1 cellular context compared by ENCODE assay signal in genomic region chr15:100131321-100132224, GRCh38.
TF ChIP-seq lines count a peak whose summit lies in the region.

No MANE protein-coding gene starts in this region.

TF ChIP-seq in A549, 52 proteins besides CTCF, POLR2A, EP300 and RAD21 (continued from another document):
- peak; percentile 79 for TF ChIP-seq E2F6 (IDR thresholded peaks at IDR 0.05; ENCODE audit: borderline replicate concordance, low read depth)
- peak; percentile 46; the same call in 1 of the 2 replicates for TF ChIP-seq MYC (IDR thresholded peaks at IDR 0.05; ENCODE audit: borderline replicate concordance, low read length)
- TF ChIP-seq KDM5A (IDR thresholded peaks at IDR 0.05): no peak
- no peak for TF ChIP-seq HOXB13 (CRISPR knock-in tag; IDR thresholded peaks at IDR 0.05; ENCODE audit: low read depth)
